Comparison of ENCODE assay signal across 8 cellular contexts in the genomic region with DNA sequence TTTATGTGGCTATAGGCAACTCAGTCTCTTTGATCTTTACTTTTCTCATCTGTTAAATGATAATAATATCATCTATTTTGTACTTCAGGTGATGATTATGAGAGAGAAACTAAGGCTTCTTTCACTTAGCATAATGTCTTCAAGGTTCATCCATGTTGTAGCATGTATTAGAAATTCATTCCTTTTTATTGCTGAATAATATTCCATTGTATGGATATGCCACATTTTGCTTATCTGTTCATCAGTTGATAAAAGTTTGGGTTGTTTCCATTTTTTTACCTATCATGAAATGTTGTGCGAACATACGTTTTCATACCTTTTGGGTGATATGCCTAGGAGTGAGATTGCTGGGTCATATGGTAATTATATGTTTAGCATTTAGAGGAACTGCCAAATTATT.
"Had no signal": no experiment of that assay in that cellular context is flagged by ENCODE, and none has a peak within 500 bp of the region (broad histone marks: within the 10 kb centered on the region; RNA-seq: fewer than 3 reads in every experiment).

No MANE protein-coding gene starts in this region.

- H3K4me3 ChIP-seq: GM12878 had no signal

- ATAC-seq: GM12878 had no signal

- DNase-seq: GDM1, GF-D8 had no signal

- FAIRE-seq: G401.6, GM12878, GM12891, GM12892, GM18507, GM19239 had no signal
